10 cellular contexts compared by ENCODE assay signal in genomic region chr10:17238445-17239275, GRCh38. TPM values are rescaled to one million over a fixed set of nuclear protein-coding genes. Genes with fewer than 3 reads are reported as not detected.
DNase-seq lines count a peak whose midpoint lies in the region; ATAC-seq, FAIRE-seq and TF ChIP-seq lines count a peak whose summit lies in the region.
"Had no signal": no experiment of that assay in that cellular context is flagged by ENCODE, and none has a peak within 500 bp of the region (broad histone marks: within the 10 kb centered on the region; RNA-seq: fewer than 3 reads in every experiment).

No MANE protein-coding gene starts in this region.

- in situ Hi-C loops in Caki2 (cut with HindIII; ENCODE audit: low pct_unique_long_range_greater_than_20kb, low sequenced_read_pairs): no loop called here

- peaks cover 50% of the 10 kb centered on the region for H3K36me3 ChIP-seq in SJSA1
- peaks cover 25 to 39% of the 10 kb centered on the region in 2 experiments for H3K36me3 ChIP-seq in endothelial cell of umbilical vein (ENCODE audit: control insufficient read depth in 2 of 2, extremely low read depth in 1 of 2, insufficient read depth in 2 of 2, low read length in 2 of 2)

- H3K9me3 ChIP-seq in SJSA1 (replicated peaks): 0 out of 2 replicates have a peak, but pooled peaks cover 5% of the 10 kb centered on the region
- H3K9me3 ChIP-seq in endothelial cell of umbilical vein (replicated peaks; ENCODE audit: control insufficient read depth, insufficient read depth, low read length): no peaks in the 10 kb centered on the region

- H3K36me3 Mint-ChIP-seq in naive thymus-derived CD8-positive, alpha-beta T cell: peaks cover 4 to 52% (median 24%) of the 10 kb centered on the region in 3 donors

- H3K4me1 ChIP-seq in SJSA1 (replicated peaks) (peaks cover 44% of the 10 kb centered on the region), endothelial cell of umbilical vein (ENCODE audit: control insufficient read depth, extremely low read depth, insufficient read depth, low read length) (peaks cover 20% of the 10 kb centered on the region)

- H3K4me2 ChIP-seq in endothelial cell of umbilical vein (ENCODE audit: insufficient read depth, low read length): no peak overlapping the region

- CTCF ChIA-PET in endothelial cell of umbilical vein (lab: Charles Lee): interaction anchor here (0.9 to 2.3 kb wide), 4 partner anchors 18 to 385 kb away, joined by 3 to 8 read pairs (median 3); no protein-coding TSS in a partner anchor

- POLR2A ChIA-PET in endothelial cell of umbilical vein (lab: Charles Lee): interaction anchor here (0.6 to 1.9 kb wide), 4 partner anchors 9 to 287 kb away, joined by 4 to 8 read pairs (median 5); no protein-coding TSS in a partner anchor
- POLR2A ChIA-PET in naive thymus-derived CD8-positive, alpha-beta T cell (lab: Charles Lee): interaction anchor here (1.0 kb wide), 1 partner anchor 9 kb away, joined by 4 read pairs; no protein-coding TSS in a partner anchor

- no peaks in the 10 kb centered on the region for H3K9me3 Mint-ChIP-seq in naive thymus-derived CD8-positive, alpha-beta T cell

- H3K4me3 ChIP-seq in SJSA1: no peak overlapping the region
- H3K4me3 ChIP-seq in endothelial cell of umbilical vein (replicated peaks in 1 of 3; ENCODE audit: insufficient read depth in 1 of 3, low read depth in 1 of 3, low read length in 3 of 3): no peak overlapping the region

- peaks cover 9% of the 10 kb centered on the region for H4K20me1 ChIP-seq in endothelial cell of umbilical vein (replicated peaks; ENCODE audit: control insufficient read depth, extremely low read depth, insufficient read depth, low read length)

- H3K4me1 Mint-ChIP-seq in naive thymus-derived CD8-positive, alpha-beta T cell: peaks cover 12 to 44% (median 38%) of the 10 kb centered on the region in 4 donors

- H3K27ac ChIP-seq in SJSA1 (peak overlapping the region; percentile 24), endothelial cell of umbilical vein (ENCODE audit: insufficient read depth, low read depth, low read length) (peak overlapping the region; percentile 40)

- intact Hi-C loops in endothelial cell of umbilical vein (cut with micrococcal nuclease): loop anchor here (2.0 kb wide), 1 partner anchor 242 kb away; no protein-coding TSS in a partner anchor

- peak; percentile 18 to 26 for ATAC-seq in naive thymus-derived CD8-positive, alpha-beta T cell
- ATAC-seq in GM21367 (IDR thresholded peaks at IDR 0.05; ENCODE audit: unreplicated experiment): no peak

- dilution Hi-C loops in endothelial cell of umbilical vein (cut with MboI; ENCODE audit: extremely low pct_ligation_motif_present, low sequenced_read_pairs): no loop called here

- TF ChIP-seq POLR2A in endothelial cell of umbilical vein (IDR thresholded peaks at IDR 0.05; ENCODE audit: low read depth, low read length): peak; percentile 92

- TF ChIP-seq CTCF in endothelial cell of umbilical vein (IDR thresholded peaks at IDR 0.05; ENCODE audit: extremely low read depth in 1 of 2, insufficient read depth in 1 of 2, low read depth in 1 of 2, low read length in 2 of 2): no peak

- H2AFZ ChIP-seq in endothelial cell of umbilical vein (ENCODE audit: low read depth, low read length): no peak overlapping the region

- H3K27me3 ChIP-seq in SJSA1 (replicated peaks) (peaks cover 7% of the 10 kb centered on the region), endothelial cell of umbilical vein (ENCODE audit: control insufficient read depth in 2 of 2, insufficient read depth in 2 of 2, low read length in 2 of 2) (no peaks in the 10 kb centered on the region)

- no TSS peak for BruUV-seq in endothelial cell of umbilical vein (replicated peaks; lab: Mats Ljungman, UMichigan)

- H3K27ac Mint-ChIP-seq in naive thymus-derived CD8-positive, alpha-beta T cell: peak overlapping the region; percentile 11 to 91 (median 70)

- no peak overlapping the region for H3K4me3 Mint-ChIP-seq in naive thymus-derived CD8-positive, alpha-beta T cell

- FAIRE-seq in endothelial cell of umbilical vein (lab: Jason Lieb, UNC) (peak; percentile 59), frontal cortex (lab: Jason Lieb, UNC) (no peak)

- DNase-seq in Caki2 (ENCODE audit: low read depth) (peak; percentile 68), SJSA1 (ENCODE audit: low read depth in 1 of 2, low spot score in 2 of 2) (peak; percentile 63 to 74), endothelial cell of umbilical vein (ENCODE audit: low read depth, low spot score) (peak; percentile 81), frontal cortex (ENCODE audit: low spot score in 2 of 2) (no peak), DMS 273 (lab: John Stamatoyannopoulos, UW; ENCODE audit: unreplicated experiment) (no peak), NCI-H82 treated with DMSO at 0.1 percent for 48 hours (lab: John Stamatoyannopoulos, UW; ENCODE audit: unreplicated experiment) (no peak)
- no peak for DNase-seq in naive thymus-derived CD8-positive, alpha-beta T cell
- DNase-seq: anterior cingulate cortex, midbrain had no signal

- no peak overlapping the region for H3K9ac ChIP-seq in endothelial cell of umbilical vein (replicated peaks; ENCODE audit: extremely low read depth, insufficient read depth, low read length)

- no peaks in the 10 kb centered on the region for H3K27me3 Mint-ChIP-seq in naive thymus-derived CD8-positive, alpha-beta T cell

- no peaks in the 10 kb centered on the region for H3K9me1 ChIP-seq in endothelial cell of umbilical vein (replicated peaks; ENCODE audit: control insufficient read depth, extremely low read depth, insufficient read depth, low read length)

- peaks cover 17% of the 10 kb centered on the region for H3K79me2 ChIP-seq in endothelial cell of umbilical vein (ENCODE audit: control insufficient read depth, insufficient read depth, low read length)

TF ChIP-seq in endothelial cell of umbilical vein, 7 proteins besides CTCF, POLR2A, EP300 and RAD21:
- peak; percentile 10 for TF ChIP-seq GATA2 (IDR thresholded peaks at IDR 0.05; ENCODE audit: insufficient read depth, insufficient read length, low read depth, low read length)
- TF ChIP-seq POLR2AphosphoS5 (IDR thresholded peaks at IDR 0.05; ENCODE audit: insufficient read depth, low read depth, low read length): peak; percentile 87
- no peak for TF ChIP-seq MYC (IDR thresholded peaks at IDR 0.05; ENCODE audit: low read depth, low read length)
TF ChIP-seq in endothelial cell of umbilical vein: peak in this region for 2.

RNA-seq across cellular contexts. Expression of gene VIM, which starts 10.6 kb away (rescaled TPM):
- 4,560 and 4,793 TPM in 2 replicates for total RNA-seq in Caki2 (2014; rRNA removed; shearing (Covaris generic); ENCODE audit: low replicate concordance)
- total RNA-seq in SJSA1 (2014; rRNA removed; shearing (Covaris generic)): 7,646 and 7,733 TPM in 2 replicates
- total RNA-seq in endothelial cell of umbilical vein (5,754 and 5,781 TPM in 2 replicates), frontal cortex (191 TPM)
- 5,699 and 8,361 TPM in 2 replicates for polyA plus RNA-seq in endothelial cell of umbilical vein
- polyA plus RNA-seq in endothelial cell of umbilical vein (2011; cell fraction: cytosol; rRNA removed): 5,912 and 6,029 TPM in 2 replicates
- 4,094 and 4,300 TPM in 2 replicates for polyA plus RNA-seq in endothelial cell of umbilical vein (2011; cell fraction: nucleus; rRNA removed)
- 4,943 and 4,968 TPM in 2 replicates for polyA plus RNA-seq in endothelial cell of umbilical vein (2012)
- 4,544 and 4,712 TPM in 2 replicates for polyA minus RNA-seq in endothelial cell of umbilical vein
- 370 TPM for polyA minus RNA-seq in endothelial cell of umbilical vein (2011; cell fraction: cytosol; rRNA and poly(A)+ RNA removed)
- polyA minus RNA-seq in endothelial cell of umbilical vein (2011; cell fraction: nucleus; rRNA and poly(A)+ RNA removed): 1,556 and 2,259 TPM in 2 replicates
- 100 to 1,000 TPM; 593 to 621 TPM for total RNA-seq in naive thymus-derived CD8-positive, alpha-beta T cell
- 100 to 1,000 TPM; 295 to 479 (median 434) TPM for polyA plus RNA-seq in naive thymus-derived CD8-positive, alpha-beta T cell

RNA-seq across cellular contexts. Expression of gene TRDMT1, which starts 37.2 kb away (rescaled TPM):
- 5.2 and 8.7 TPM in 2 replicates for total RNA-seq in Caki2 (2014; rRNA removed; shearing (Covaris generic); ENCODE audit: low replicate concordance)
- 10.4 and 11.4 TPM in 2 replicates for total RNA-seq in SJSA1 (2014; rRNA removed; shearing (Covaris generic))
- total RNA-seq in endothelial cell of umbilical vein (12.3 and 15.2 TPM in 2 replicates), frontal cortex (28.1 TPM)
- 10.0 and 15.3 TPM in 2 replicates for polyA plus RNA-seq in endothelial cell of umbilical vein
- 5.1 and 5.2 TPM in 2 replicates for polyA plus RNA-seq in endothelial cell of umbilical vein (2011; cell fraction: cytosol; rRNA removed)
- 11.3 and 14.3 TPM in 2 replicates for polyA plus RNA-seq in endothelial cell of umbilical vein (2011; cell fraction: nucleus; rRNA removed)
- polyA plus RNA-seq in endothelial cell of umbilical vein (2012): 3.5 and 6.1 TPM in 2 replicates
- 15.6 and 18.2 TPM in 2 replicates for polyA minus RNA-seq in endothelial cell of umbilical vein
- 2.0 TPM for polyA minus RNA-seq in endothelial cell of umbilical vein (2011; cell fraction: cytosol; rRNA and poly(A)+ RNA removed)
- polyA minus RNA-seq in endothelial cell of umbilical vein (2011; cell fraction: nucleus; rRNA and poly(A)+ RNA removed): 52.0 and 59.3 TPM in 2 replicates
- 10 to 100 TPM; 17.9 to 22.6 TPM for total RNA-seq in naive thymus-derived CD8-positive, alpha-beta T cell
- 10 to 100 TPM in 2 of 3 donors, 1 to 10 TPM in 1; 6.9 to 10.7 (median 10.6) TPM for polyA plus RNA-seq in naive thymus-derived CD8-positive, alpha-beta T cell

Comparison
In these comparisons a context has a peak if more than half of its experiments do, and no peak if none do; other contexts are left out.
1. DNase-seq: peak in Caki2 (single experiment), SJSA1 (2 of 2) and endothelial cell of umbilical vein (single experiment); none in naive thymus-derived CD8-positive, alpha-beta T cell (0 of 10), frontal cortex (0 of 2), DMS 273 (single experiment) and NCI-H82 treated with DMSO at 0.1 percent for 48 hours (single experiment).